ENCODE assay signal across 8 cellular contexts in the genomic region with DNA sequence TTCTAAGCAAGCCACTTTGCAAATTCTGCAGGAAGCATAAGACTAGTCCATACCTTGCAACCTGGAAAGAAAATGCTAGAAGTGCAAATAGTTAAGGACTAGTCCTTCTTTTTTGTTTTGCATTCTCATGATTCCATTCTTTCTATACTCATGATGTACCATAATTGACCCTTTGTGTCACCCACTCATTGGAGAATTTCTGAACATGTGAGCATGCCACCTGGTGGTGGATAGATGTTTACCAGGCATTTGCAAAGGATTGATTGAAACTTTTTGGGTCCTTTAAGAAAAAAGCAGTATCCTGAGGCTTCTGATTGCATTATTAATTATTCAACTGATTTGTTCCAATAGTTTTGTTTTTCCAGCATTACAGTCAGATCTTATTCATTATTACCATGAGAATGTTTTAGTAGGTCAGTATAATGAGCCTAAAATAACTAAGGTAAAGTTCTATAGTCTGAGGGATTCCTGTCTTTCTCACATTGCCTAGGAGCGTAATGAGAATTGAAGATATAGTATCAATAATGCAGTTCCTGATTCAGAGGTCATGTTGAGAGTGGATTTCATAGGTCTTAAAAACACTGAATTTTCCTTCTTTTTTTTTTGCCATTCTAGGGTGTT. TPM values are rescaled to one million over a fixed set of nuclear protein-coding genes. Genes with fewer than 3 reads are reported as not detected.
DNase-seq lines count a peak whose midpoint lies in the region; ATAC-seq, FAIRE-seq and TF ChIP-seq lines count a peak whose summit lies in the region.

No MANE protein-coding gene starts in this region.

- H4K20me1 ChIP-seq in MM.1S (ENCODE audit: insufficient read depth, low read length), result no peaks in the 10 kb centered on the region

- H3K27me3 ChIP-seq in A673 (replicated peaks; ENCODE audit: insufficient read depth, low read depth, low read length, poor library complexity) (no peaks in the 10 kb centered on the region), MM.1S (replicated peaks; ENCODE audit: insufficient read depth, low read length) (no peaks in the 10 kb centered on the region), stomach (no peaks in the 10 kb centered on the region)

- no peaks in the 10 kb centered on the region for H3K79me2 ChIP-seq in MM.1S (ENCODE audit: low read length)

- no peaks in the 10 kb centered on the region; the same call in 1 of the 2 replicates for H3F3A ChIP-seq in MM.1S (ENCODE audit: insufficient read depth, low read length)

- TF ChIP-seq EP300 in stomach (IDR thresholded peaks at IDR 0.05), result no peak

- no peaks in the 10 kb centered on the region for H3K9me2 ChIP-seq in MM.1S (replicated peaks; ENCODE audit: insufficient read depth, low read length)

- H3K4me3 ChIP-seq in A673 (ENCODE audit: low read depth, low read length, poor library complexity, severe bottlenecking) (no peak overlapping the region), MM.1S (ENCODE audit: low read length) (no peak overlapping the region), stomach (no peak overlapping the region)

- CTCF ChIA-PET in A673 (lab: Charles Lee), result no interaction called here

- peaks cover 3% of the 10 kb centered on the region for H3K27me3 Mint-ChIP-seq in activated naive CD8-positive, alpha-beta T cell treated with anti-CD3 and anti-CD28 coated beads for 36 hours

- H3K36me3 ChIP-seq in A673 (ENCODE audit: insufficient read depth, low read length, poor library complexity, severe bottlenecking) (no peaks in the 10 kb centered on the region), MM.1S (replicated peaks; ENCODE audit: insufficient read depth, low read length) (no peaks in the 10 kb centered on the region), stomach (no peaks in the 10 kb centered on the region)

- no peaks in the 10 kb centered on the region for H3K4me1 ChIP-seq in A673 (ENCODE audit: insufficient read depth, low read length, poor library complexity, severe bottlenecking)
- H3K4me1 ChIP-seq in MM.1S (ENCODE audit: low read length), result peaks cover 17% of the 10 kb centered on the region
- no peaks in the 10 kb centered on the region for H3K4me1 ChIP-seq in stomach

- POLR2A ChIA-PET in A673 (lab: Charles Lee; ENCODE audit: low non-redundant PET), result no interaction called here

- WGBS in stomach, 5 donors, result 86 to 100% (median 95%) methylated on average over 1 of the region's 1 CpG

- no peak for ATAC-seq in GM18505 (IDR thresholded peaks at IDR 0.05; ENCODE audit: unreplicated experiment)

- H3K4me3 Mint-ChIP-seq in activated naive CD8-positive, alpha-beta T cell treated with anti-CD3 and anti-CD28 coated beads for 36 hours, result no peak overlapping the region

- intact Hi-C loops in A673 (cut with micrococcal nuclease; ENCODE audit: unreplicated experiment) (loop anchor here (5.0 kb wide), 1 partner anchor 174 kb away; no protein-coding TSS in a partner anchor), stomach (cut with DNase I; ENCODE audit: low total_unique reads) (loop anchor here (10.0 kb wide), 1 partner anchor 177 kb away; no protein-coding TSS in a partner anchor)

- no peak for TF ChIP-seq POLR2A in H54 (IDR thresholded peaks at IDR 0.05; ENCODE audit: low read depth, low read length)
- no peak for TF ChIP-seq POLR2A in stomach (IDR thresholded peaks at IDR 0.05)
- TF ChIP-seq POLR2A in GM18505 (IDR thresholded peaks at IDR 0.05; ENCODE audit: borderline replicate concordance, extremely low read depth, insufficient read depth, insufficient read length), result no peak

- H3K4me2 ChIP-seq in MM.1S (ENCODE audit: low read depth, low read length), result no peak overlapping the region

- H3K27ac Mint-ChIP-seq in activated naive CD8-positive, alpha-beta T cell treated with anti-CD3 and anti-CD28 coated beads for 36 hours, result no peak overlapping the region

- H3K9me3 Mint-ChIP-seq in activated naive CD8-positive, alpha-beta T cell treated with anti-CD3 and anti-CD28 coated beads for 36 hours, result no peaks in the 10 kb centered on the region

- H3K27ac ChIP-seq in A673 (ENCODE audit: low read depth, low read length, poor library complexity, severe bottlenecking) (no peak overlapping the region), MM.1S (ENCODE audit: low read length) (no peak overlapping the region), stomach (no peak overlapping the region)

- DNase-seq in A673 (ENCODE audit: low spot score) (peak; percentile 63), DMS53 treated with DMSO at 0.1 percent for 48 hours (lab: John Stamatoyannopoulos, UW; ENCODE audit: unreplicated experiment) (peak; percentile 7), H54 (ENCODE audit: insufficient read length, low spot score) (no peak), MM.1S (peak; percentile 56), iPS-NIHi11 (ENCODE audit: low spot score) (peak; percentile 35), stomach (no peak)
- peak; percentile 21 for DNase-seq in activated naive CD8-positive, alpha-beta T cell treated with anti-CD3 and anti-CD28 coated beads for 36 hours

- TF ChIP-seq CTCF in A673 (conservative IDR thresholded peaks at IDR 0.05; ENCODE audit: low read depth, low read length) (peak; percentile 77), MM.1S (IDR thresholded peaks at IDR 0.05; ENCODE audit: low read length) (peak; percentile 79), stomach (IDR thresholded peaks at IDR 0.05) (peak in 5 of 7 experiments; percentile 39 to 66 (median 59))

- no peak overlapping the region for H2AFZ ChIP-seq in MM.1S (ENCODE audit: low read length)

- H3K9me3 ChIP-seq in A673 (ENCODE audit: low read depth, low read length, poor library complexity, severe bottlenecking) (no peaks in the 10 kb centered on the region), MM.1S (replicated peaks; ENCODE audit: insufficient read depth, low read length) (no peaks in the 10 kb centered on the region), stomach (no peaks in the 10 kb centered on the region)

- no TSS peak for BruUV-seq in A673 (replicated peaks; lab: Mats Ljungman, UMichigan)

- FAIRE-seq in H54 (lab: Jason Lieb, UNC), result peak; percentile 74

- no peaks in the 10 kb centered on the region for H3K36me3 Mint-ChIP-seq in activated naive CD8-positive, alpha-beta T cell treated with anti-CD3 and anti-CD28 coated beads for 36 hours

- no peaks in the 10 kb centered on the region for H3K4me1 Mint-ChIP-seq in activated naive CD8-positive, alpha-beta T cell treated with anti-CD3 and anti-CD28 coated beads for 36 hours

- H3K9ac ChIP-seq in MM.1S (ENCODE audit: low read length), result no peak overlapping the region

RNA-seq across cellular contexts. Expression of a gene that starts 20.2 kb away (rescaled TPM):
- total RNA-seq in A673 (2021) (41.9 and 47.7 TPM in 2 replicates), stomach (100 to 1,000 TPM in 1 of 5 donors, 10 to 100 TPM in 4; 18.7 to 142 (median 24.3) TPM)
- 10 to 100 TPM; 10.2 to 10.9 TPM for total RNA-seq in activated naive CD8-positive, alpha-beta T cell treated with anti-CD3 and anti-CD28 coated beads for 36 hours
- polyA plus RNA-seq in stomach, result 1 to 10 TPM; 3.9 to 8.5 (median 4.0) TPM

Comparison
In these comparisons a context has a peak if more than half of its experiments do, and no peak if none do; other contexts are left out.
1. DNase-seq: peak in A673 (single experiment), DMS53 treated with DMSO at 0.1 percent for 48 hours (single experiment), MM.1S (single experiment), activated naive CD8-positive, alpha-beta T cell treated with anti-CD3 and anti-CD28 coated beads for 36 hours (single experiment) and iPS-NIHi11 (single experiment); none in H54 (single experiment) and stomach (single experiment).
2. Peak in every context shown above with its lines, with median percentiles within 50 percentile points of each other: CTCF ChIP-seq.